26 cellular contexts compared by ENCODE assay signal in genomic region chr11:72006309-72007088, GRCh38. TPM values are rescaled to one million over a fixed set of nuclear protein-coding genes. Genes with fewer than 3 reads are reported as not detected.
DNase-seq lines count a peak whose midpoint lies in the region; ATAC-seq and TF ChIP-seq lines count a peak whose summit lies in the region.
"Had no signal": no experiment of that assay in that cellular context is flagged by ENCODE, and none has a peak within 500 bp of the region (broad histone marks: within the 10 kb centered on the region; RNA-seq: fewer than 3 reads in every experiment).

No MANE protein-coding gene starts in this region.

- no peak overlapping the region for H3K9ac ChIP-seq in stomach smooth muscle (ENCODE audit: low read length in 2 of 2)

- DNase-seq in activated naive CD8-positive, alpha-beta T cell treated with anti-CD3 and anti-CD28 coated beads for 36 hours: no peak
- DNase-seq in glutamatergic neuron (no peak), body of pancreas (no peak), omental fat pad (ENCODE audit: low spot score) (no peak)
- DNase-seq: activated CD4-positive, alpha-beta T cell treated with anti-CD3 and anti-CD28 coated beads, Interleukin-2, amount 10 ng/mL, durations not matched to agents 24 days and 14 days; DMS153; foreskin keratinocyte; hippocampal formation; islet precursor cell; KBM-7; NCI-H2107; NCI-H510A; psoas muscle; small intestine; stimulated activated CD4-positive, alpha-beta T cell treated with anti-CD3 and anti-CD28 coated beads, Interleukin-4, amount 100 ng/mL, for 1 hour; substantia nigra; SW 1271 had no signal

- H3K4me3 ChIP-seq in stomach smooth muscle (ENCODE audit: low read length in 2 of 2) (no peak overlapping the region), body of pancreas (no peak overlapping the region)
- H3K4me3 ChIP-seq: lung, psoas muscle had no signal

- TF ChIP-seq CTCF in VCaP (conservative IDR thresholded peaks at IDR 0.05): no peak
- TF ChIP-seq CTCF in glutamatergic neuron (IDR thresholded peaks at IDR 0.05; ENCODE audit: partially characterized antibody, unreplicated experiment): no peak
- TF ChIP-seq CTCF in body of pancreas (IDR thresholded peaks at IDR 0.05): no peak
- no peak for TF ChIP-seq CTCF in omental fat pad (IDR thresholded peaks at IDR 0.05)

- H3K27ac Mint-ChIP-seq in activated naive CD8-positive, alpha-beta T cell: peak overlapping the region; percentile 58
- no peak overlapping the region for H3K27ac Mint-ChIP-seq in activated naive CD8-positive, alpha-beta T cell treated with anti-CD3 and anti-CD28 coated beads for 36 hours
- peak overlapping the region; percentile 52 for H3K27ac Mint-ChIP-seq in glutamatergic neuron (ENCODE audit: unreplicated experiment)
- H3K27ac Mint-ChIP-seq: activated CD4-positive, alpha-beta T cell treated with anti-CD3 and anti-CD28 coated beads, Interleukin-2, amount 10 ng/mL, durations not matched to agents 24 days and 14 days had no signal

- no peak for ATAC-seq in body of pancreas
- no peak for ATAC-seq in HG03108 (IDR thresholded peaks at IDR 0.05; ENCODE audit: unreplicated experiment)
- no peak for ATAC-seq in omental fat pad (ENCODE audit: low FRiP score)
- ATAC-seq: foreskin keratinocyte, Right ventricle myocardium inferior had no signal

- H3K36me3 ChIP-seq in stomach smooth muscle (ENCODE audit: control insufficient read depth in 2 of 2, insufficient read depth in 2 of 2, low read length in 2 of 2) (peaks cover 91 to 93% of the 10 kb centered on the region in 2 donors), body of pancreas (replicated peaks in 1 of 2; ENCODE audit: insufficient read depth in 1 of 2, low read depth in 2 of 2) (peaks cover 54 to 67% of the 10 kb centered on the region in 2 donors)

- H3K27me3 ChIP-seq in stomach smooth muscle (ENCODE audit: control insufficient read depth in 1 of 2, insufficient read depth in 2 of 2, low read length in 2 of 2): no peaks in the 10 kb centered on the region
- H3K27me3 ChIP-seq in body of pancreas: no peaks in the 10 kb centered on the region
- H3K27me3 ChIP-seq: foreskin keratinocyte had no signal

- H3K4me1 Mint-ChIP-seq in activated naive CD8-positive, alpha-beta T cell (ENCODE audit: low read depth): peaks cover 5% of the 10 kb centered on the region
- no peaks in the 10 kb centered on the region for H3K4me1 Mint-ChIP-seq in activated naive CD8-positive, alpha-beta T cell treated with anti-CD3 and anti-CD28 coated beads for 36 hours
- H3K4me1 Mint-ChIP-seq in glutamatergic neuron (ENCODE audit: low read depth, unreplicated experiment): peaks cover 21% of the 10 kb centered on the region

- intact Hi-C loops in body of pancreas (cut with DNase I): no loop called here

- peak overlapping the region; percentile 60 for H3K27ac ChIP-seq in VCaP
- H3K27ac ChIP-seq in stomach smooth muscle (ENCODE audit: low read length): peak overlapping the region; percentile 31
- no peak overlapping the region for H3K27ac ChIP-seq in body of pancreas
- H3K27ac ChIP-seq: C4-2B, epithelial cell of prostate, foreskin keratinocyte, psoas muscle had no signal

- H3K27me3 Mint-ChIP-seq in activated naive CD8-positive, alpha-beta T cell: no peaks in the 10 kb centered on the region
- H3K27me3 Mint-ChIP-seq in activated naive CD8-positive, alpha-beta T cell treated with anti-CD3 and anti-CD28 coated beads for 36 hours: no peaks in the 10 kb centered on the region
- H3K27me3 Mint-ChIP-seq in glutamatergic neuron (ENCODE audit: unreplicated experiment): peaks cover 14% of the 10 kb centered on the region
- H3K27me3 Mint-ChIP-seq: activated CD4-positive, alpha-beta T cell treated with anti-CD3 and anti-CD28 coated beads, Interleukin-2, amount 10 ng/mL, durations not matched to agents 24 days and 14 days; dendritic cell treated with granulocyte-macrophage colony-stimulating factor and Interleukin-4, amounts not matched to agents 40 ng/mL and 50 ng/mL, for 4 days had no signal

- peaks cover 10% of the 10 kb centered on the region for H3K4me1 ChIP-seq in stomach smooth muscle (ENCODE audit: control insufficient read depth, insufficient read depth, low read length)
- H3K4me1 ChIP-seq in body of pancreas: no peaks in the 10 kb centered on the region
- H3K4me1 ChIP-seq: foreskin keratinocyte had no signal

- H3K4me3 Mint-ChIP-seq in activated naive CD8-positive, alpha-beta T cell: no peak overlapping the region
- no peak overlapping the region for H3K4me3 Mint-ChIP-seq in activated naive CD8-positive, alpha-beta T cell treated with anti-CD3 and anti-CD28 coated beads for 36 hours
- H3K4me3 Mint-ChIP-seq in glutamatergic neuron (ENCODE audit: unreplicated experiment): no peak overlapping the region
- H3K4me3 Mint-ChIP-seq: activated CD4-positive, alpha-beta T cell treated with anti-CD3 and anti-CD28 coated beads, Interleukin-2, amount 10 ng/mL, durations not matched to agents 24 days and 14 days; dendritic cell treated with granulocyte-macrophage colony-stimulating factor and Interleukin-4, amounts not matched to agents 40 ng/mL and 50 ng/mL, for 4 days had no signal

- WGBS in body of pancreas, 2 donors: 87 to 90% methylated on average over 8 of the region's 8 CpGs

- H3K9me3 Mint-ChIP-seq in activated naive CD8-positive, alpha-beta T cell (ENCODE audit: low read depth): no peaks in the 10 kb centered on the region
- no peaks in the 10 kb centered on the region for H3K9me3 Mint-ChIP-seq in activated naive CD8-positive, alpha-beta T cell treated with anti-CD3 and anti-CD28 coated beads for 36 hours
- H3K9me3 Mint-ChIP-seq in glutamatergic neuron (ENCODE audit: unreplicated experiment): peaks cover 18% of the 10 kb centered on the region
- H3K9me3 Mint-ChIP-seq: activated CD4-positive, alpha-beta T cell treated with anti-CD3 and anti-CD28 coated beads, Interleukin-2, amount 10 ng/mL, durations not matched to agents 24 days and 14 days; dendritic cell treated with granulocyte-macrophage colony-stimulating factor and Interleukin-4, amounts not matched to agents 40 ng/mL and 50 ng/mL, for 4 days had no signal

- H3K9me3 ChIP-seq in stomach smooth muscle (ENCODE audit: control insufficient read depth in 2 of 2, low read length in 2 of 2): no peaks in the 10 kb centered on the region
- H3K9me3 ChIP-seq in body of pancreas: no peaks in the 10 kb centered on the region
- H3K9me3 ChIP-seq: psoas muscle had no signal

- peaks cover 2% of the 10 kb centered on the region for H3K36me3 Mint-ChIP-seq in activated naive CD8-positive, alpha-beta T cell
- H3K36me3 Mint-ChIP-seq in activated naive CD8-positive, alpha-beta T cell treated with anti-CD3 and anti-CD28 coated beads for 36 hours: peaks cover 16% of the 10 kb centered on the region
- peaks cover 5% of the 10 kb centered on the region for H3K36me3 Mint-ChIP-seq in glutamatergic neuron (ENCODE audit: unreplicated experiment)

- TF ChIP-seq POLR2A in body of pancreas (IDR thresholded peaks at IDR 0.05): no peak

RNA-seq across cellular contexts. Expression of gene IL18BP, which starts 7.8 kb away (rescaled TPM):
- total RNA-seq in activated naive CD8-positive, alpha-beta T cell treated with anti-CD3 and anti-CD28 coated beads for 36 hours: 1 to 10 TPM; 6.9 to 7.4 TPM
- total RNA-seq in glutamatergic neuron (ENCODE audit: unreplicated experiment): 13.1 TPM
- total RNA-seq in body of pancreas: 1 to 10 TPM; 3.1 to 9.6 TPM
- total RNA-seq in omental fat pad: 10 to 100 TPM in 2 of 4 donors, 1 to 10 TPM in 2; 4.1 to 16.7 (median 10.8) TPM

Comparison
In these comparisons a context has a peak if more than half of its experiments do, and no peak if none do; other contexts are left out.
1. H3K27ac ChIP-seq: peak in VCaP (single experiment) and stomach smooth muscle (single experiment); none in body of pancreas (0 of 4).